ENCODE assay signal across 9 cellular contexts in genomic region chr7:88759216-88759955, GRCh38. TPM values are rescaled to one million over a fixed set of nuclear protein-coding genes. Genes with fewer than 3 reads are reported as not detected.
DNase-seq lines count a peak whose midpoint lies in the region; ATAC-seq and TF ChIP-seq lines count a peak whose summit lies in the region.
"Had no signal": no experiment of that assay in that cellular context is flagged by ENCODE, and none has a peak within 500 bp of the region (broad histone marks: within the 10 kb centered on the region; RNA-seq: fewer than 3 reads in every experiment).

TSS of gene ZNF804B (plus strand) at chr7:88759700. CDS start at chr7:88759977, 277 bp downstream.

- no peak for TF ChIP-seq CTCF in WTC11 (IDR thresholded peaks at IDR 0.05)
- TF ChIP-seq CTCF in spleen (IDR thresholded peaks at IDR 0.05 in 8 of 11, conservative IDR thresholded peaks at IDR 0.05 in 3 of 11), result no peak

- H3K27me3 Mint-ChIP-seq in WTC11 (ENCODE audit: low read depth), result peaks cover 53% of the 10 kb centered on the region
- H3K27me3 Mint-ChIP-seq in CD4-positive, alpha-beta memory T cell, result peaks cover 14 to 20% of the 10 kb centered on the region in 2 donors

- ATAC-seq in HG02678 (IDR thresholded peaks at IDR 0.05; ENCODE audit: unreplicated experiment) (peak; percentile 35), WTC11 (peak; percentile 80), GM19023 (IDR thresholded peaks at IDR 0.05; ENCODE audit: unreplicated experiment) (no peak)

- DNase-seq in WTC11 (ENCODE audit: low spot score) (peak; percentile 74), spleen (peak; percentile 73), ACHN (no peak), NCI-H2227 (lab: John Stamatoyannopoulos, UW; ENCODE audit: unreplicated experiment) (no peak)
- DNase-seq in CD4-positive, alpha-beta memory T cell, result no peak

- H3K4me1 ChIP-seq in iPS-15b (ENCODE audit: control insufficient read depth, insufficient read depth, low read length) (peaks cover 3% of the 10 kb centered on the region), spleen (peaks cover 4 to 17% (median 9%) of the 10 kb centered on the region in 6 donors)
- H3K4me1 ChIP-seq in CD4-positive, alpha-beta memory T cell (ENCODE audit: insufficient read depth, low read length), result no peaks in the 10 kb centered on the region

- 1 to 2% (median 2%) methylated on average over 31 to 64 of the region's 64 CpGs for WGBS in spleen, 5 donors

- POLR2A ChIA-PET in WTC11 (lab: Charles Lee), result no interaction called here
- POLR2A ChIA-PET in CD4-positive, alpha-beta memory T cell (lab: Charles Lee; ENCODE audit: partially characterized antibody), result no interaction called here

- H3K9me3 ChIP-seq in iPS-15b (ENCODE audit: control insufficient read depth, insufficient read depth, low read length), result no peaks in the 10 kb centered on the region
- no peaks in the 10 kb centered on the region for H3K9me3 ChIP-seq in spleen
- H3K9me3 ChIP-seq in CD4-positive, alpha-beta memory T cell (ENCODE audit: control insufficient read depth in 1 of 2, low read length in 2 of 2), result no peaks in the 10 kb centered on the region

- H3K36me3 ChIP-seq in iPS-15b (ENCODE audit: control insufficient read depth, insufficient read depth, low read length) (no peaks in the 10 kb centered on the region), spleen (no peaks in the 10 kb centered on the region)
- no peaks in the 10 kb centered on the region for H3K36me3 ChIP-seq in CD4-positive, alpha-beta memory T cell (ENCODE audit: insufficient read depth, low read length)

- in situ Hi-C loops in ACHN (cut with HindIII; ENCODE audit: low pct_ligation_motif_present, low pct_unique_long_range_greater_than_20kb, low sequenced_read_pairs), result no loop called here

- H3K27ac ChIP-seq in spleen, result no peak within 1 kb of the TSS
- H3K27ac ChIP-seq in CD4-positive, alpha-beta memory T cell (ENCODE audit: low read depth, low read length), result no peak within 1 kb of the TSS

- no peak within 1 kb of the TSS for H3K9ac ChIP-seq in iPS-15b (ENCODE audit: low read depth, low read length)

- intact Hi-C loops in spleen (cut with DNase I; ENCODE audit: low total_unique reads), result no loop called here
- intact Hi-C loops in CD4-positive, alpha-beta memory T cell (cut with micrococcal nuclease), result no loop called here

- CTCF ChIA-PET in WTC11 (lab: Charles Lee), result interaction anchor here (0.6 to 3.1 kb wide), 6 partner anchors 15 to 1012 kb away, joined by 4 to 8 read pairs (median 6); no protein-coding TSS in a partner anchor
- CTCF ChIA-PET in CD4-positive, alpha-beta memory T cell (lab: Charles Lee; ENCODE audit: partially characterized antibody), result no interaction called here

- H3K36me3 Mint-ChIP-seq in WTC11, result no peaks in the 10 kb centered on the region
- no peaks in the 10 kb centered on the region for H3K36me3 Mint-ChIP-seq in CD4-positive, alpha-beta memory T cell

- peak within 1 kb of the TSS; percentile 60 for H3K4me3 ChIP-seq in iPS-15b (ENCODE audit: low read depth, low read length)
- H3K4me3 ChIP-seq in spleen, result peak within 1 kb of the TSS in 5 of 8 donors; percentile 1 to 51 (median 17)
- H3K4me3 ChIP-seq in CD4-positive, alpha-beta memory T cell (ENCODE audit: low read length in 2 of 2), result no peak within 1 kb of the TSS

- peak within 1 kb of the TSS; percentile 77 for H3K4me3 Mint-ChIP-seq in WTC11
- peak within 1 kb of the TSS in 4 of 8 donors; percentile 10 to 54 (median 20) for H3K4me3 Mint-ChIP-seq in CD4-positive, alpha-beta memory T cell

- no peaks in the 10 kb centered on the region for H3K9me3 Mint-ChIP-seq in WTC11
- H3K9me3 Mint-ChIP-seq in CD4-positive, alpha-beta memory T cell, result peaks cover 0 to 8% (median 2%) of the 10 kb centered on the region in 8 donors

- peaks cover 38% of the 10 kb centered on the region for H3K27me3 ChIP-seq in iPS-15b (ENCODE audit: control insufficient read depth, insufficient read depth, low read length)
- H3K27me3 ChIP-seq in spleen (replicated peaks in 1 of 7), result peaks cover 0 to 60% (median 38%) of the 10 kb centered on the region in 7 donors
- H3K27me3 ChIP-seq in CD4-positive, alpha-beta memory T cell (ENCODE audit: insufficient read depth, low read length), result peaks cover 6% of the 10 kb centered on the region

- TF ChIP-seq POLR2A in spleen (IDR thresholded peaks at IDR 0.05), result no peak

- peaks cover 7% of the 10 kb centered on the region for H3K4me1 Mint-ChIP-seq in WTC11
- H3K4me1 Mint-ChIP-seq in CD4-positive, alpha-beta memory T cell, result peaks cover 0 to 10% (median 4%) of the 10 kb centered on the region in 4 donors

- no peak within 1 kb of the TSS for H3K27ac Mint-ChIP-seq in WTC11
- no peak within 1 kb of the TSS for H3K27ac Mint-ChIP-seq in CD4-positive, alpha-beta memory T cell

TF ChIP-seq in WTC11, 78 proteins besides CTCF, POLR2A, EP300 and RAD21 (continues in another document):
- TF ChIP-seq, protein P1, sequence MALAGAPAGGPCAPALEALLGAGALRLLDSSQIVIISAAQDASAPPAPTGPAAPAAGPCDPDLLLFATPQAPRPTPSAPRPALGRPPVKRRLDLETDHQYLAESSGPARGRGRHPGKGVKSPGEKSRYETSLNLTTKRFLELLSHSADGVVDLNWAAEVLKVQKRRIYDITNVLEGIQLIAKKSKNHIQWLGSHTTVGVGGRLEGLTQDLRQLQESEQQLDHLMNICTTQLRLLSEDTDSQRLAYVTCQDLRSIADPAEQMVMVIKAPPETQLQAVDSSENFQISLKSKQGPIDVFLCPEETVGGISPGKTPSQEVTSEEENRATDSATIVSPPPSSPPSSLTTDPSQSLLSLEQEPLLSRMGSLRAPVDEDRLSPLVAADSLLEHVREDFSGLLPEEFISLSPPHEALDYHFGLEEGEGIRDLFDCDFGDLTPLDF (CRISPR knock-in tag; IDR thresholded peaks at IDR 0.05), result no peak
- TF ChIP-seq ZNF219 (CRISPR knock-in tag; IDR thresholded peaks at IDR 0.05; ENCODE audit: borderline replicate concordance) (no peak), ZSCAN18 (CRISPR knock-in tag; IDR thresholded peaks at IDR 0.05) (no peak), GABPB1 (CRISPR knock-in tag; IDR thresholded peaks at IDR 0.05) (no peak), EMX1 (CRISPR knock-in tag; IDR thresholded peaks at IDR 0.05) (no peak), ZNF396 (CRISPR knock-in tag; IDR thresholded peaks at IDR 0.05; ENCODE audit: borderline replicate concordance) (no peak), ZMAT4 (CRISPR knock-in tag; IDR thresholded peaks at IDR 0.05) (no peak)
- TF ChIP-seq, protein P2, sequence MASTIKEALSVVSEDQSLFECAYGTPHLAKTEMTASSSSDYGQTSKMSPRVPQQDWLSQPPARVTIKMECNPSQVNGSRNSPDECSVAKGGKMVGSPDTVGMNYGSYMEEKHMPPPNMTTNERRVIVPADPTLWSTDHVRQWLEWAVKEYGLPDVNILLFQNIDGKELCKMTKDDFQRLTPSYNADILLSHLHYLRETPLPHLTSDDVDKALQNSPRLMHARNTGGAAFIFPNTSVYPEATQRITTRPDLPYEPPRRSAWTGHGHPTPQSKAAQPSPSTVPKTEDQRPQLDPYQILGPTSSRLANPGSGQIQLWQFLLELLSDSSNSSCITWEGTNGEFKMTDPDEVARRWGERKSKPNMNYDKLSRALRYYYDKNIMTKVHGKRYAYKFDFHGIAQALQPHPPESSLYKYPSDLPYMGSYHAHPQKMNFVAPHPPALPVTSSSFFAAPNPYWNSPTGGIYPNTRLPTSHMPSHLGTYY (CRISPR knock-in tag; IDR thresholded peaks at IDR 0.05), result no peak
- TF ChIP-seq, protein P3, sequence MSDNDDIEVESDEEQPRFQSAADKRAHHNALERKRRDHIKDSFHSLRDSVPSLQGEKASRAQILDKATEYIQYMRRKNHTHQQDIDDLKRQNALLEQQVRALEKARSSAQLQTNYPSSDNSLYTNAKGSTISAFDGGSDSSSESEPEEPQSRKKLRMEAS (CRISPR knock-in tag; IDR thresholded peaks at IDR 0.05), result peak; percentile 89
- TF ChIP-seq, protein P4, sequence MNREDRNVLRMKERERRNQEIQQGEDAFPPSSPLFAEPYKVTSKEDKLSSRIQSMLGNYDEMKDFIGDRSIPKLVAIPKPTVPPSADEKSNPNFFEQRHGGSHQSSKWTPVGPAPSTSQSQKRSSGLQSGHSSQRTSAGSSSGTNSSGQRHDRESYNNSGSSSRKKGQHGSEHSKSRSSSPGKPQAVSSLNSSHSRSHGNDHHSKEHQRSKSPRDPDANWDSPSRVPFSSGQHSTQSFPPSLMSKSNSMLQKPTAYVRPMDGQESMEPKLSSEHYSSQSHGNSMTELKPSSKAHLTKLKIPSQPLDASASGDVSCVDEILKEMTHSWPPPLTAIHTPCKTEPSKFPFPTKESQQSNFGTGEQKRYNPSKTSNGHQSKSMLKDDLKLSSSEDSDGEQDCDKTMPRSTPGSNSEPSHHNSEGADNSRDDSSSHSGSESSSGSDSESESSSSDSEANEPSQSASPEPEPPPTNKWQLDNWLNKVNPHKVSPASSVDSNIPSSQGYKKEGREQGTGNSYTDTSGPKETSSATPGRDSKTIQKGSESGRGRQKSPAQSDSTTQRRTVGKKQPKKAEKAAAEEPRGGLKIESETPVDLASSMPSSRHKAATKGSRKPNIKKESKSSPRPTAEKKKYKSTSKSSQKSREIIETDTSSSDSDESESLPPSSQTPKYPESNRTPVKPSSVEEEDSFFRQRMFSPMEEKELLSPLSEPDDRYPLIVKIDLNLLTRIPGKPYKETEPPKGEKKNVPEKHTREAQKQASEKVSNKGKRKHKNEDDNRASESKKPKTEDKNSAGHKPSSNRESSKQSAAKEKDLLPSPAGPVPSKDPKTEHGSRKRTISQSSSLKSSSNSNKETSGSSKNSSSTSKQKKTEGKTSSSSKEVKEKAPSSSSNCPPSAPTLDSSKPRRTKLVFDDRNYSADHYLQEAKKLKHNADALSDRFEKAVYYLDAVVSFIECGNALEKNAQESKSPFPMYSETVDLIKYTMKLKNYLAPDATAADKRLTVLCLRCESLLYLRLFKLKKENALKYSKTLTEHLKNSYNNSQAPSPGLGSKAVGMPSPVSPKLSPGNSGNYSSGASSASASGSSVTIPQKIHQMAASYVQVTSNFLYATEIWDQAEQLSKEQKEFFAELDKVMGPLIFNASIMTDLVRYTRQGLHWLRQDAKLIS (CRISPR knock-in tag; IDR thresholded peaks at IDR 0.05; ENCODE audit: borderline replicate concordance), result no peak

RNA-seq across cellular contexts. Expression of gene ZNF804B, which starts in this region (rescaled TPM):
- total RNA-seq in WTC11 (2021), result 0.04 TPM in 1 of 3 replicates, not detected in the others
- total RNA-seq in spleen, result not detected
- not detected for polyA plus RNA-seq in spleen
- not detected for total RNA-seq in CD4-positive, alpha-beta memory T cell
- not detected for polyA plus RNA-seq in CD4-positive, alpha-beta memory T cell
- polyA plus RNA-seq: adipose tissue had no signal

Comparison
In these comparisons a context has a peak if more than half of its experiments do, and no peak if none do; other contexts are left out.
1. Peak in DNase-seq and ATAC-seq in WTC11; RNA of the gene not detected or under 1 TPM.
2. Peak in DNase-seq and H3K4me3 ChIP-seq in spleen; RNA of the gene not detected or under 1 TPM.